In genomic region chr12:96780330-96780729, GRCh38 we compare ENCODE assay signal across 26 cellular contexts.
"Had no signal": no experiment of that assay in that cellular context is flagged by ENCODE, and none has a peak within 500 bp of the region (broad histone marks: within the 10 kb centered on the region; RNA-seq: fewer than 3 reads in every experiment).

No MANE protein-coding gene starts in this region.

- H3K27ac ChIP-seq: KMS-11, SJSA1 had no signal

- DNase-seq: activated B cell treated with CpG ODN at 0.5 μM for 24 hours; activated CD4-positive, alpha-beta T cell treated with anti-CD3 and anti-CD28 coated beads for 1 hour; activated CD4-positive, alpha-beta T cell treated with anti-CD3 and anti-CD28 coated beads, Interleukin-2, amount 10 ng/mL, durations not matched to agents 24 days and 14 days; activated CD4-positive, alpha-beta T cell treated with anti-CD3 and anti-CD28 coated beads, Interleukin-2, amount 50 U/mL, for 48 hours; activated CD8-positive, alpha-beta memory T cell treated with anti-CD3 and anti-CD28 coated beads for 24 hours; activated gamma-delta T cell; activated naive CD4-positive, alpha-beta T cell treated with anti-CD3 and anti-CD28 coated beads for 36 hours; activated T-cell treated with anti-CD3 and anti-CD28 coated beads, Interleukin-2, amount 50 U/mL, for 48 hours; cerebellar nuclear complex; MV-4-11; NCI-H1092 treated with DMSO at 0.1 percent for 48 hours; NCI-H1417 treated with DMSO at 0.1 percent for 48 hours; NCI-H1694; NCI-H2029; NCI-H345; NCI-H510A; NCI-H526 treated with DMSO at 0.1 percent for 48 hours; NCI-H82; NK-92 treated with Interleukin-12 subunit alpha and Interleukin-12 subunit beta, amount 100 ng/mL, for 24 hours; SHP77; T-cell; T-helper 2 cell; T1000 had no signal

- H3K9me3 ChIP-seq: SJSA1 had no signal

- H3K4me3 ChIP-seq: SJSA1 had no signal

- H3K9ac ChIP-seq: KMS-11 had no signal

- H3K4me2 ChIP-seq: KMS-11 had no signal

- H3K27me3 ChIP-seq: SJSA1 had no signal

- H3K36me3 ChIP-seq: SJSA1 had no signal

- ATAC-seq: activated T-helper 17 cell treated with anti-CD3 and anti-CD28 coated beads, Interleukin-2, amount 50 U/mL, for 72 hours; T-cell had no signal
